ENCODE assay signal across 8 cellular contexts in the genomic region with DNA sequence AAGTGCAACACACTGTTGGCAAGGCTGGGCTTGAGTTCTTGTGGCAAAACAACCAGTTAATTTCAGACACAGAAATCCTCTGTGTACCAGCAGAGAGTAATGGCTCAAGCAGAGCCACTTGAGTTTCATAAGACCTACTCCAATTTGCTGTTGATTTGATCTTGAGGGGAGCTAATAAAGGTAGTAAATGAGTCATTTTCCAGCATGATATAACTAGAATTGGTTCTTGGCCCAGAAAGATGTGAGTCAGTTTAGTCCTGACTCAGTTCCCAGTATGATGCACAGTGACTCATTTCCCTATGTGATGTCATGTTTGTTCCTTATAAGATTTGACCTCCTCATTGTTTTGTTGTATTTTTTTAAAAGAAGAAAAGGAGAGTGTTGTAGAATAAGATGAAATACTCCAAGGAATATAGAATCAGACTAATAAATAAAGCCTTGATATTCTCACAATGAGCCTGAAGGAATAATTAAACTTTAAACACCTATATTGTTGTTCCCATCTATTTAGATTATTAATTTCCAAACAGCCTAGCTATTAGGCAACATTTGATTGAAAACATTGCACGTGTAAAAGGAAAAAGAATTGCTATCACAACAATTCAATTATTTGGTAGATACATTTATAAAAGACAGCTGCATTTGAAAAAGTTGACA.
A peak's percentile ranks its signal among the peaks of the same experiment; 100 is the strongest.
DNase-seq lines count a peak whose midpoint lies in the region; ATAC-seq and TF ChIP-seq lines count a peak whose summit lies in the region.

No MANE protein-coding gene starts in this region.

- no peaks in the 10 kb centered on the region for H3K27me3 ChIP-seq in left ventricle myocardium inferior (ENCODE audit: low read depth)
- no peaks in the 10 kb centered on the region for H3K27me3 ChIP-seq in stomach smooth muscle (ENCODE audit: control insufficient read depth in 1 of 2, insufficient read depth in 2 of 2, low read length in 2 of 2)

- ATAC-seq in GM21723 (IDR thresholded peaks at IDR 0.05; ENCODE audit: unreplicated experiment): peak; percentile 75

- H3K9me3 ChIP-seq in left ventricle myocardium inferior (replicated peaks): no peaks in the 10 kb centered on the region
- no peaks in the 10 kb centered on the region for H3K9me3 ChIP-seq in stomach smooth muscle (ENCODE audit: control insufficient read depth in 2 of 2, low read length in 2 of 2)

- DNase-seq in GM12865 (ENCODE audit: low read depth) (peak; percentile 73), LoVo (ENCODE audit: low spot score) (peak; percentile 95), left ventricle myocardium inferior (no peak), cortex of kidney (lab: John Stamatoyannopoulos, UW) (no peak), NCI-H2081 treated with DMSO at 0.1 percent for 48 hours (lab: John Stamatoyannopoulos, UW) (no peak)
- peak; percentile 19 for DNase-seq in activated T-helper 1 cell treated with anti-CD3 and anti-CD28 coated beads, Interleukin-12 subunit alpha, Interleukin-12 subunit beta, Interleukin-2, Interleukin-4 antibody, amounts not matched to agents 30 ng/mL and 10 ng/mL and 1 ng/mL, durations not matched to agents 14 hours and 24 hours and 36 hours (ENCODE audit: low spot score)

- H3K27ac Mint-ChIP-seq in activated T-helper 1 cell treated with anti-CD3 and anti-CD28 coated beads, Interleukin-12 subunit alpha, Interleukin-12 subunit beta, Interleukin-2, Interleukin-4 antibody, amounts not matched to agents 30 ng/mL and 10 ng/mL and 1 ng/mL, durations not matched to agents 14 hours and 24 hours and 36 hours: peak overlapping the region; percentile 61

- H3K4me1 ChIP-seq in left ventricle myocardium inferior: peaks cover 44% of the 10 kb centered on the region
- H3K4me1 ChIP-seq in stomach smooth muscle (ENCODE audit: control insufficient read depth, insufficient read depth, low read length): peaks cover 25% of the 10 kb centered on the region

- H3K9me3 Mint-ChIP-seq in activated T-helper 1 cell treated with anti-CD3 and anti-CD28 coated beads, Interleukin-12 subunit alpha, Interleukin-12 subunit beta, Interleukin-2, Interleukin-4 antibody, amounts not matched to agents 30 ng/mL and 10 ng/mL and 1 ng/mL, durations not matched to agents 14 hours and 24 hours and 36 hours: peaks cover 3% of the 10 kb centered on the region

- intact Hi-C loops in activated T-helper 1 cell treated with anti-CD3 and anti-CD28 coated beads, Interleukin-12 subunit alpha, Interleukin-12 subunit beta, Interleukin-2, Interleukin-4 antibody, amounts not matched to agents 30 ng/mL and 10 ng/mL and 1 ng/mL, durations not matched to agents 14 hours and 24 hours and 36 hours (cut with micrococcal nuclease): loop anchor here (1.0 to 5.0 kb wide), 16 partner anchors 12 to 1825 kb away; no protein-coding TSS in a partner anchor
- intact Hi-C loops in left ventricle myocardium inferior (cut with micrococcal nuclease): loop anchor here (5.0 kb wide), 1 partner anchor 35 kb away; no protein-coding TSS in a partner anchor

- H3K36me3 Mint-ChIP-seq in activated T-helper 1 cell treated with anti-CD3 and anti-CD28 coated beads, Interleukin-12 subunit alpha, Interleukin-12 subunit beta, Interleukin-2, Interleukin-4 antibody, amounts not matched to agents 30 ng/mL and 10 ng/mL and 1 ng/mL, durations not matched to agents 14 hours and 24 hours and 36 hours (ENCODE audit: low read depth): no peaks in the 10 kb centered on the region

- H3K4me3 Mint-ChIP-seq in activated T-helper 1 cell treated with anti-CD3 and anti-CD28 coated beads, Interleukin-12 subunit alpha, Interleukin-12 subunit beta, Interleukin-2, Interleukin-4 antibody, amounts not matched to agents 30 ng/mL and 10 ng/mL and 1 ng/mL, durations not matched to agents 14 hours and 24 hours and 36 hours: peak overlapping the region; percentile 3

- H3K27ac ChIP-seq in left ventricle myocardium inferior (replicated peaks) (peak overlapping the region; percentile 68), stomach smooth muscle (ENCODE audit: low read length) (peak overlapping the region; percentile 53)

- no peak for TF ChIP-seq CTCF in GM12865 (IDR thresholded peaks at IDR 0.05; ENCODE audit: insufficient read depth, low read depth, low read length, missing control alignments)
- no peak for TF ChIP-seq CTCF in left ventricle myocardium inferior (IDR thresholded peaks at IDR 0.05; ENCODE audit: borderline replicate concordance)

- no peaks in the 10 kb centered on the region for H3K27me3 Mint-ChIP-seq in activated T-helper 1 cell treated with anti-CD3 and anti-CD28 coated beads, Interleukin-12 subunit alpha, Interleukin-12 subunit beta, Interleukin-2, Interleukin-4 antibody, amounts not matched to agents 30 ng/mL and 10 ng/mL and 1 ng/mL, durations not matched to agents 14 hours and 24 hours and 36 hours (ENCODE audit: insufficient read depth)

- H3K9ac ChIP-seq in stomach smooth muscle (ENCODE audit: low read length in 2 of 2): no peak overlapping the region

- H3K4me3 ChIP-seq in GM12865 (ENCODE audit: low read depth, low read length) (no peak overlapping the region), left ventricle myocardium inferior (no peak overlapping the region), stomach smooth muscle (ENCODE audit: low read length in 2 of 2) (no peak overlapping the region)

- H3K36me3 ChIP-seq in left ventricle myocardium inferior (no peaks in the 10 kb centered on the region), stomach smooth muscle (ENCODE audit: control insufficient read depth in 2 of 2, insufficient read depth in 2 of 2, low read length in 2 of 2) (no peaks in the 10 kb centered on the region)

- peaks cover 22% of the 10 kb centered on the region for H3K4me1 Mint-ChIP-seq in activated T-helper 1 cell treated with anti-CD3 and anti-CD28 coated beads, Interleukin-12 subunit alpha, Interleukin-12 subunit beta, Interleukin-2, Interleukin-4 antibody, amounts not matched to agents 30 ng/mL and 10 ng/mL and 1 ng/mL, durations not matched to agents 14 hours and 24 hours and 36 hours (ENCODE audit: low read depth)

Comparison
In these comparisons a context has a peak if more than half of its experiments do, and no peak if none do; other contexts are left out.
1. DNase-seq: peak in GM12865 (single experiment), LoVo (single experiment) and activated T-helper 1 cell treated with anti-CD3 and anti-CD28 coated beads, Interleukin-12 subunit alpha, Interleukin-12 subunit beta, Interleukin-2, Interleukin-4 antibody, amounts not matched to agents 30 ng/mL and 10 ng/mL and 1 ng/mL, durations not matched to agents 14 hours and 24 hours and 36 hours (single experiment); none in left ventricle myocardium inferior (single experiment), cortex of kidney (single experiment) and NCI-H2081 treated with DMSO at 0.1 percent for 48 hours (single experiment).